ENCODE assay signal across 10 cellular contexts in the genomic region with DNA sequence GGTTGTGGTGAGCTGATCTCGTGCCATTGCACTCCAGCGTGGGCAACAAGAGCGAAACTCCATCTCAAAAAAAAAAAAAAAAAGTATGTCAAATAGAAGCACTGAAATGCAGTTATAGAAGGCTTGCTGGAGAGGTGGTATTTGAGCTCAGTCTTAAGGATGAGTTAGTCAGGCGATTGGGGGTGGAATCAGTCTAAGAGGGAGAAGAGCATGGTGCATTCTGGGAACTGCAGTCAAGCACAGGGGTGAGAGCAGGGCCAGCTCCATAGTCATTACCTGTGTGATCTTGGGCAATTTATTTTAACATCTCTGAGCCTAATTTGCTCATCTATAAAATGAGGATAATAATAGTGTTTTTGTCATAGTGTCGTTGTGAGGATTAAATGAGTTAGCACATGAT. TPM values are rescaled to one million over a fixed set of nuclear protein-coding genes. Genes with fewer than 3 reads are reported as not detected.
"Had no signal": no experiment of that assay in that cellular context is flagged by ENCODE, and none has a peak within 500 bp of the region (broad histone marks: within the 10 kb centered on the region; RNA-seq: fewer than 3 reads in every experiment).

No MANE protein-coding gene starts in this region.

- H3K27me3 ChIP-seq: foreskin keratinocyte, upper lobe of right lung had no signal

- H3K27ac Mint-ChIP-seq: activated naive CD8-positive, alpha-beta T cell treated with anti-CD3 and anti-CD28 coated beads for 36 hours had no signal

- DNase-seq: activated CD4-positive, alpha-beta T cell treated with anti-CD3 and anti-CD28 coated beads for 1 hour; activated CD4-positive, alpha-beta T cell treated with anti-CD3 and anti-CD28 coated beads, Interleukin-2, amount 50 U/mL, for 48 hours; activated naive CD8-positive, alpha-beta T cell treated with anti-CD3 and anti-CD28 coated beads for 36 hours; amniotic stem cell; colonic mucosa; immature natural killer cell; mesenchymal stem cell; naive thymus-derived CD8-positive, alpha-beta T cell; upper lobe of right lung had no signal

- H3K9me3 Mint-ChIP-seq: activated naive CD8-positive, alpha-beta T cell treated with anti-CD3 and anti-CD28 coated beads for 36 hours; immature natural killer cell; naive thymus-derived CD8-positive, alpha-beta T cell had no signal

- H3K27ac ChIP-seq: colonic mucosa, foreskin keratinocyte, upper lobe of right lung had no signal

- H3K4me3 ChIP-seq: colonic mucosa, upper lobe of right lung had no signal

- H3K36me3 ChIP-seq: colonic mucosa, upper lobe of right lung had no signal

- H3K36me3 Mint-ChIP-seq: activated naive CD8-positive, alpha-beta T cell treated with anti-CD3 and anti-CD28 coated beads for 36 hours; immature natural killer cell had no signal

- H3K9me3 ChIP-seq: colonic mucosa, upper lobe of right lung had no signal

- H3K4me1 ChIP-seq: colonic mucosa, foreskin keratinocyte, upper lobe of right lung had no signal

- H3K4me1 Mint-ChIP-seq: activated naive CD8-positive, alpha-beta T cell treated with anti-CD3 and anti-CD28 coated beads for 36 hours had no signal

- H3K4me3 Mint-ChIP-seq: activated naive CD8-positive, alpha-beta T cell treated with anti-CD3 and anti-CD28 coated beads for 36 hours; immature natural killer cell; naive thymus-derived CD8-positive, alpha-beta T cell had no signal

RNA-seq across cellular contexts. Expression of gene GNB3, which starts 5.9 kb away (rescaled TPM):
- polyA plus RNA-seq: immature natural killer cell; naive thymus-derived CD8-positive, alpha-beta T cell had no signal

RNA-seq across cellular contexts. Expression of gene P3H3, which starts 6.7 kb away (rescaled TPM):
- polyA plus RNA-seq: immature natural killer cell had no signal

RNA-seq across cellular contexts. Expression of gene GPR162, which starts 13.3 kb away (rescaled TPM):
- total RNA-seq: naive thymus-derived CD8-positive, alpha-beta T cell had no signal
- polyA plus RNA-seq: immature natural killer cell; naive thymus-derived CD8-positive, alpha-beta T cell had no signal
